ENCODE assay signal across 19 cellular contexts in genomic region chrX:96436105-96436504, GRCh38.
DNase-seq lines count a peak whose midpoint lies in the region; ATAC-seq, FAIRE-seq and TF ChIP-seq lines count a peak whose summit lies in the region.
"Had no signal": no experiment of that assay in that cellular context is flagged by ENCODE, and none has a peak within 500 bp of the region (broad histone marks: within the 10 kb centered on the region; RNA-seq: fewer than 3 reads in every experiment).

No MANE protein-coding gene starts in this region.

- no peaks in the 10 kb centered on the region for H3K9me3 ChIP-seq in A549
- no peaks in the 10 kb centered on the region for H3K9me3 ChIP-seq in suprapubic skin
- H3K9me3 ChIP-seq: lower lobe of right lung, neutrophil, spleen had no signal

- CTCF ChIA-PET in A549 (lab: Yijun Ruan, JAX), result no interaction called here

- peak overlapping the region; percentile 24; the same call in 1 of the 3 replicates for H3K4me2 ChIP-seq in A549

- peaks cover 9% of the 10 kb centered on the region for H3K4me1 ChIP-seq in A549
- H3K4me1 ChIP-seq in suprapubic skin, result peaks cover 4% of the 10 kb centered on the region
- H3K4me1 ChIP-seq: spleen had no signal

- TF ChIP-seq POLR2A in A549 (IDR thresholded peaks at IDR 0.05; ENCODE audit: low read length) (no peak), suprapubic skin (IDR thresholded peaks at IDR 0.05) (no peak)

- TF ChIP-seq RAD21 in A549 (conservative IDR thresholded peaks at IDR 0.05 in 1 of 2, IDR thresholded peaks at IDR 0.05 in 1 of 2), result no peak

- 13% methylated on average over 3 of the region's 3 CpGs for WGBS in A549 (ENCODE audit: missing lambda C conversion rate)
- 63% methylated on average over 3 of the region's 3 CpGs for WGBS in suprapubic skin

- ATAC-seq in A549 (peak; percentile 39 to 66; a peak in 2 of 6 replicates), GM21717 (IDR thresholded peaks at IDR 0.05; ENCODE audit: unreplicated experiment) (no peak)
- ATAC-seq: activated T-cell treated with anti-CD3 and anti-CD28 coated beads, Interleukin-2, amount 50 U/mL, for 72 hours; effector memory CD8-positive, alpha-beta T cell; lower lobe of right lung had no signal

- TF ChIP-seq CTCF in A549 (IDR thresholded peaks at IDR 0.05) (no peak), choroid plexus epithelial cell (conservative IDR thresholded peaks at IDR 0.05; ENCODE audit: low read depth, low read length) (no peak), suprapubic skin (IDR thresholded peaks at IDR 0.05) (no peak)

- no peaks in the 10 kb centered on the region for H3K27me3 ChIP-seq in suprapubic skin
- H3K27me3 ChIP-seq: neutrophil, spleen had no signal

- H3K4me3 ChIP-seq in A549 (no peak overlapping the region), choroid plexus epithelial cell (ENCODE audit: low read depth, low read length) (no peak overlapping the region), suprapubic skin (no peak overlapping the region)
- H3K4me3 ChIP-seq: lower lobe of right lung, spleen had no signal

- DNase-seq in A549 (ENCODE audit: low read depth in 1 of 2, low spot score in 1 of 2) (peak in 1 of 2 experiments; percentile 16), HS-5 (ENCODE audit: low read depth) (peak; percentile 43), choroid plexus epithelial cell (ENCODE audit: low read depth) (peak; percentile 70), kidney glomerular epithelial cell (lab: John Stamatoyannopoulos, UW) (peak; percentile 58), suprapubic skin (ENCODE audit: low spot score in 2 of 2) (no peak), medulla oblongata (ENCODE audit: extremely low spot score) (no peak), C1 segment of cervical spinal cord (lab: John Stamatoyannopoulos, UW) (no peak)
- DNase-seq: activated CD4-positive, alpha-beta T cell treated with anti-CD3 and anti-CD28 coated beads, Interleukin-2, amount 10 ng/mL, durations not matched to agents 7 days and 5 days; activated T-cell treated with anti-CD3 and anti-CD28 coated beads, Interleukin-2, amount 50 U/mL, for 72 hours; aorta; DMS153; effector memory CD8-positive, alpha-beta T cell; lower lobe of right lung; NCI-H1436; NCI-H345; spleen; substantia nigra had no signal

- H3K27ac ChIP-seq in A549 (no peak overlapping the region), suprapubic skin (no peak overlapping the region)
- H3K27ac ChIP-seq: lower lobe of right lung, neutrophil, spleen had no signal

- H3K36me3 ChIP-seq in suprapubic skin, result no peaks in the 10 kb centered on the region
- H3K36me3 ChIP-seq: lower lobe of right lung, neutrophil, spleen had no signal

- FAIRE-seq in A549 (lab: Jason Lieb, UNC), result peak; percentile 82

- POLR2A ChIA-PET in A549 (lab: Yijun Ruan, JAX), result no interaction called here

- TF ChIP-seq EP300 in A549 (IDR thresholded peaks at IDR 0.05) (no peak), suprapubic skin (IDR thresholded peaks at IDR 0.05) (no peak)

TF ChIP-seq in A549, 52 proteins besides CTCF, POLR2A, EP300 and RAD21:
- TF ChIP-seq REST (IDR thresholded peaks at IDR 0.05) (no peak), TFCP2L1 (CRISPR knock-in tag; IDR thresholded peaks at IDR 0.05) (no peak), RCOR1 (IDR thresholded peaks at IDR 0.05; ENCODE audit: low read depth, low read length) (no peak), FOSL2 (IDR thresholded peaks at IDR 0.05) (no peak), FOSL2 (CRISPR knock-in tag; IDR thresholded peaks at IDR 0.05) (peak; percentile 61), BCL3 (IDR thresholded peaks at IDR 0.05) (no peak)

Comparison
In these comparisons a context has a peak if more than half of its experiments do, and no peak if none do; other contexts are left out.
1. DNase-seq: peak in HS-5 (single experiment), choroid plexus epithelial cell (single experiment) and kidney glomerular epithelial cell (single experiment); none in suprapubic skin (0 of 2), medulla oblongata (single experiment) and C1 segment of cervical spinal cord (0 of 14).